8 cellular contexts compared by ENCODE assay signal in the genomic region with DNA sequence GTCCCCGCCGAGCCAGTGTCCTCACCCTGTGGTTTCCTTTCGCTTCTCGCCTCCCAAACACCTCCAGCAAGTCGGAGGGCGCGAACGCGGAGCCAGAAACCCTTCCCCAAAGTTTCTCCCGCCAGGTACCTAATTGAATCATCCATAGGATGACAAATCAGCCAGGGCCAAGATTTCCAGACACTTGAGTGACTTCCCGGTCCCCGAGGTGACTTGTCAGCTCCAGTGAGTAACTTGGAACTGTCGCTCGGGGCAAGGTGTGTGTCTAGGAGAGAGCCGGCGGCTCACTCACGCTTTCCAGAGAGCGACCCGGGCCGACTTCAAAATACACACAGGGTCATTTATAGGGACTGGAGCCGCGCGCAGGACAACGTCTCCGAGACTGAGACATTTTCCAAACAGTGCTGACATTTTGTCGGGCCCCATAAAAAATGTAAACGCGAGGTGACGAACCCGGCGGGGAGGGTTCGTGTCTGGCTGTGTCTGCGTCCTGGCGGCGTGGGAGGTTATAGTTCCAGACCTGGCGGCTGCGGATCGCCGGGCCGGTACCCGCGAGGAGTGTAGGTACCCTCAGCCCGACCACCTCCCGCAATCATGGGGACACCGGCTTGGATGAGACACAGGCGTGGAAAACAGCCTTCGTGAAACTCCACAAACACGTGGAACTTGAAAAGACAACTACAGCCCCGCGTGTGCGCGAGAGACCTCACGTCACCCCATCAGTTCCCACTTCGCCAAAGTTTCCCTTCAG. TPM values are rescaled to one million over a fixed set of nuclear protein-coding genes. Genes with fewer than 3 reads are reported as not detected.
DNase-seq lines count a peak whose midpoint lies in the region; ATAC-seq lines count a peak whose summit lies in the region.

No MANE protein-coding gene starts in this region.

- peaks cover 32% of the 10 kb centered on the region for H3K27me3 Mint-ChIP-seq in activated CD4-positive, alpha-beta T cell treated with anti-CD3 and anti-CD28 coated beads for 36 hours
- H3K27me3 Mint-ChIP-seq in memory B cell = peaks cover 19% of the 10 kb centered on the region
- peaks cover 81 to 89% of the 10 kb centered on the region in 2 donors for H3K27me3 Mint-ChIP-seq in stimulated activated naive B cell treated with anti-CD40 and anti-IgM and Interleukin-4, amounts not matched to agents 10 μg/mL and 1 μg/mL and 100 μg/mL, for 72 hours

- POLR2A ChIA-PET in activated CD4-positive, alpha-beta T cell treated with anti-CD3 and anti-CD28 coated beads for 36 hours (lab: Charles Lee) = interaction anchor here (0.8 kb wide), 1 partner anchor 67 kb away, joined by 3 read pairs; no protein-coding TSS in a partner anchor

- H3K27me3 ChIP-seq in duodenal mucosa (ENCODE audit: control insufficient read depth in 1 of 2, insufficient read depth in 2 of 2, low read length in 2 of 2) = peaks cover 0 to 6% of the 10 kb centered on the region in 2 donors

- H3K4me1 Mint-ChIP-seq in activated CD4-positive, alpha-beta T cell treated with anti-CD3 and anti-CD28 coated beads for 36 hours = peaks cover 54% of the 10 kb centered on the region
- H3K4me1 Mint-ChIP-seq in memory B cell = peaks cover 8% of the 10 kb centered on the region
- peaks cover 16 to 29% of the 10 kb centered on the region in 2 donors for H3K4me1 Mint-ChIP-seq in stimulated activated naive B cell treated with anti-CD40 and anti-IgM and Interleukin-4, amounts not matched to agents 10 μg/mL and 1 μg/mL and 100 μg/mL, for 72 hours

- peak overlapping the region; percentile 6 for H3K27ac ChIP-seq in duodenal mucosa (ENCODE audit: low read depth, low read length)

- intact Hi-C loops in activated CD4-positive, alpha-beta T cell treated with anti-CD3 and anti-CD28 coated beads for 36 hours (cut with DNase I, micrococcal nuclease) = loop anchor here (1.0 to 10.0 kb wide), 10 partner anchors 8 to 1139 kb away; a partner anchor contains a TSS

- no peaks in the 10 kb centered on the region for H3K9me3 ChIP-seq in duodenal mucosa (ENCODE audit: control insufficient read depth in 1 of 2, low read length in 2 of 2)

- H3K36me3 ChIP-seq in duodenal mucosa (ENCODE audit: control insufficient read depth in 1 of 2, insufficient read depth in 2 of 2, low read length in 2 of 2) = no peaks in the 10 kb centered on the region

- H3K4me3 ChIP-seq in duodenal mucosa (ENCODE audit: low read depth in 1 of 2, low read length in 2 of 2) = peak overlapping the region; percentile 85 to 87

- peaks cover 6 to 14% of the 10 kb centered on the region in 2 donors for H3K4me1 ChIP-seq in duodenal mucosa (ENCODE audit: control insufficient read depth in 1 of 2, insufficient read depth in 2 of 2, low read length in 2 of 2)

- peak overlapping the region; percentile 44 to 60 for H3K9ac ChIP-seq in duodenal mucosa (ENCODE audit: low read depth in 1 of 2, low read length in 2 of 2)

- peak; percentile 29 for ATAC-seq in HG03354 (IDR thresholded peaks at IDR 0.05; ENCODE audit: poor library complexity, severe bottlenecking, unreplicated experiment)
- ATAC-seq in activated CD4-positive, alpha-beta T cell treated with anti-CD3 and anti-CD28 coated beads for 36 hours = peak; percentile 40
- ATAC-seq in memory B cell (ENCODE audit: low read depth) = peak; percentile 21
- ATAC-seq in stimulated activated naive B cell treated with anti-CD40 and anti-IgM and Interleukin-4, amounts not matched to agents 10 μg/mL and 1 μg/mL and 100 μg/mL, for 72 hours (replicated peaks) = peak; percentile 23 to 32

- no peaks in the 10 kb centered on the region for H3K36me3 Mint-ChIP-seq in activated CD4-positive, alpha-beta T cell treated with anti-CD3 and anti-CD28 coated beads for 36 hours (ENCODE audit: low read depth)
- no peaks in the 10 kb centered on the region for H3K36me3 Mint-ChIP-seq in memory B cell
- H3K36me3 Mint-ChIP-seq in stimulated activated naive B cell treated with anti-CD40 and anti-IgM and Interleukin-4, amounts not matched to agents 10 μg/mL and 1 μg/mL and 100 μg/mL, for 72 hours = peaks cover 0 to 3% of the 10 kb centered on the region in 2 donors

- no peaks in the 10 kb centered on the region for H3K9me3 Mint-ChIP-seq in activated CD4-positive, alpha-beta T cell treated with anti-CD3 and anti-CD28 coated beads for 36 hours (ENCODE audit: low read depth)
- no peaks in the 10 kb centered on the region for H3K9me3 Mint-ChIP-seq in memory B cell
- no peaks in the 10 kb centered on the region for H3K9me3 Mint-ChIP-seq in stimulated activated naive B cell treated with anti-CD40 and anti-IgM and Interleukin-4, amounts not matched to agents 10 μg/mL and 1 μg/mL and 100 μg/mL, for 72 hours

- peak overlapping the region; percentile 87 for H3K27ac Mint-ChIP-seq in activated CD4-positive, alpha-beta T cell treated with anti-CD3 and anti-CD28 coated beads for 36 hours
- H3K27ac Mint-ChIP-seq in memory B cell = no peak overlapping the region
- peak overlapping the region; percentile 63 for H3K27ac Mint-ChIP-seq in stimulated activated naive B cell treated with anti-CD40 and anti-IgM and Interleukin-4, amounts not matched to agents 10 μg/mL and 1 μg/mL and 100 μg/mL, for 72 hours

- DNase-seq in DMS79 treated with DMSO at 0.1 percent for 48 hours (lab: John Stamatoyannopoulos, UW) = peak; percentile 31
- DNase-seq in DMS79 (lab: John Stamatoyannopoulos, UW) = no peak
- peak; percentile 70 for DNase-seq in activated CD4-positive, alpha-beta T cell treated with anti-CD3 and anti-CD28 coated beads for 36 hours
- DNase-seq in memory B cell (ENCODE audit: low spot score in 2 of 2) = no peak
- DNase-seq in stimulated activated naive B cell treated with anti-CD40 and anti-IgM and Interleukin-4, amounts not matched to agents 10 μg/mL and 1 μg/mL and 100 μg/mL, for 72 hours = no peak
- DNase-seq in epidermal melanocyte (ENCODE audit: insufficient read length, low spot score) = no peak

- H3K4me3 Mint-ChIP-seq in activated CD4-positive, alpha-beta T cell treated with anti-CD3 and anti-CD28 coated beads for 36 hours = peak overlapping the region; percentile 86
- peak overlapping the region; percentile 86 for H3K4me3 Mint-ChIP-seq in memory B cell
- peak overlapping the region; percentile 84 to 94 for H3K4me3 Mint-ChIP-seq in stimulated activated naive B cell treated with anti-CD40 and anti-IgM and Interleukin-4, amounts not matched to agents 10 μg/mL and 1 μg/mL and 100 μg/mL, for 72 hours

- CTCF ChIA-PET in activated CD4-positive, alpha-beta T cell treated with anti-CD3 and anti-CD28 coated beads for 36 hours (lab: Charles Lee) = interaction anchor here (1.0 to 1.5 kb wide), 2 partner anchors 40 to 41 kb away, joined by 4 to 5 read pairs; no protein-coding TSS in a partner anchor

RNA-seq across cellular contexts. Expression of a gene that starts 1.4 kb away (rescaled TPM):
- under 1 TPM; 0.93 to 0.96 TPM for total RNA-seq in activated CD4-positive, alpha-beta T cell treated with anti-CD3 and anti-CD28 coated beads for 36 hours

Comparison
In these comparisons a context has a peak if more than half of its experiments do, and no peak if none do; other contexts are left out.
1. DNase-seq: peak in DMS79 treated with DMSO at 0.1 percent for 48 hours (single experiment) and activated CD4-positive, alpha-beta T cell treated with anti-CD3 and anti-CD28 coated beads for 36 hours (single experiment); none in DMS79 (single experiment), memory B cell (0 of 2), stimulated activated naive B cell treated with anti-CD40 and anti-IgM and Interleukin-4, amounts not matched to agents 10 μg/mL and 1 μg/mL and 100 μg/mL, for 72 hours (single experiment) and epidermal melanocyte (single experiment).
2. Peak in every context shown above with its lines, with median percentiles within 50 percentile points of each other: ATAC-seq and H3K4me3 Mint-ChIP-seq.